In genomic region chr16:88618182-88618955, GRCh38 we compare ENCODE assay signal across 16 cellular contexts. TPM values are rescaled to one million over a fixed set of nuclear protein-coding genes. Genes with fewer than 3 reads are reported as not detected.
DNase-seq lines count a peak whose midpoint lies in the region; ATAC-seq and TF ChIP-seq lines count a peak whose summit lies in the region.
"Had no signal": no experiment of that assay in that cellular context is flagged by ENCODE, and none has a peak within 500 bp of the region (broad histone marks: within the 10 kb centered on the region; RNA-seq: fewer than 3 reads in every experiment).

No MANE protein-coding gene starts in this region.

- H3K9ac ChIP-seq in H9 (ENCODE audit: extremely low read depth, insufficient read length, low read length) (no peak overlapping the region), liver (ENCODE audit: low read depth in 1 of 2, low read length in 2 of 2) (no peak overlapping the region)

- intact Hi-C loops in CD14-positive monocyte (cut with micrococcal nuclease) = no loop called here
- intact Hi-C loops in body of pancreas (cut with DNase I) = loop anchor here (10.0 kb wide), 1 partner anchor 66 kb away; the partner anchor contains the start of gene SNAI3

- H3K9me3 Mint-ChIP-seq in CD14-positive monocyte (no peaks in the 10 kb centered on the region), H9 (no peaks in the 10 kb centered on the region; a peak in 1 of 5 replicates)

- no peak overlapping the region for H2BK15ac ChIP-seq in H9 (ENCODE audit: low read depth, low read length)

- no peak overlapping the region for H2BK12ac ChIP-seq in H9 (ENCODE audit: insufficient read length, low read depth, low read length)

- H3K23ac ChIP-seq in H9 (ENCODE audit: insufficient read length, low read depth, low read length) = no peak overlapping the region

- H2AK5ac ChIP-seq in H9 (ENCODE audit: insufficient read length, low read length) = no peak overlapping the region

- H3K79me2 ChIP-seq in H9 (ENCODE audit: insufficient read depth, low read length) = no peaks in the 10 kb centered on the region; the same call in 1 of the 2 replicates

- H4K5ac ChIP-seq in H9 (ENCODE audit: insufficient read length, low read depth, low read length) = no peak overlapping the region

- H3T11ph ChIP-seq in H9 (ENCODE audit: low read length) = no peak overlapping the region

- H3K23me2 ChIP-seq in H9 (ENCODE audit: insufficient read length, low read depth, low read length, poor library complexity, severe bottlenecking) = no peaks in the 10 kb centered on the region

- no peak overlapping the region for H3K4ac ChIP-seq in H9 (ENCODE audit: low read depth, low read length)

- peaks cover 3 to 8% of the 10 kb centered on the region in 2 donors for H3K36me3 ChIP-seq in body of pancreas (replicated peaks in 1 of 2; ENCODE audit: insufficient read depth in 1 of 2, low read depth in 2 of 2)
- peaks cover 6 to 14% (median 10%) of the 10 kb centered on the region in 4 donors for H3K36me3 ChIP-seq in liver (ENCODE audit: control insufficient read depth in 4 of 4, insufficient read depth in 3 of 4, low read depth in 1 of 4, low read length in 3 of 4)

- H3K27me3 ChIP-seq in H9 (ENCODE audit: insufficient read depth, low read length) (no peaks in the 10 kb centered on the region), body of pancreas (no peaks in the 10 kb centered on the region), liver (ENCODE audit: control insufficient read depth in 4 of 4, insufficient read depth in 4 of 4, low read length in 3 of 4) (no peaks in the 10 kb centered on the region)
- H3K27me3 ChIP-seq: dorsolateral prefrontal cortex, SJSA1 had no signal

- no peak overlapping the region for H3K4me2 ChIP-seq in H9 (ENCODE audit: insufficient read depth, insufficient read length, low read length)

- H3K27me3 Mint-ChIP-seq in CD14-positive monocyte (ENCODE audit: low read depth in 3 of 3) (no peaks in the 10 kb centered on the region), H9 (ENCODE audit: low read depth) (no peaks in the 10 kb centered on the region)
- H3K27me3 Mint-ChIP-seq: B cell had no signal

- no peak overlapping the region for H3K27ac ChIP-seq in H9 (ENCODE audit: insufficient read length, low read depth, low read length)
- H3K27ac ChIP-seq in body of pancreas = peak overlapping the region in 2 of 4 donors; percentile 26 to 44
- H3K27ac ChIP-seq in liver (ENCODE audit: low read depth in 1 of 2, low read length in 2 of 2) = peak overlapping the region; percentile 71
- H3K27ac ChIP-seq: dorsolateral prefrontal cortex, SJSA1 had no signal

- no peak overlapping the region for H3K14ac ChIP-seq in H9 (ENCODE audit: insufficient read depth, low read length)

- no CpG with 5 or more reads among the region's 20 CpGs for WGBS in H9 (ENCODE audit: extremely low coverage, insufficient read length, low lambda C conversion rate)
- WGBS in body of pancreas, 2 donors = 55 to 57% methylated on average over 20 of the region's 20 CpGs
- 48% methylated on average over 20 of the region's 20 CpGs for WGBS in liver

- no peak overlapping the region for H2BK120ac ChIP-seq in H9 (ENCODE audit: low read depth, low read length, poor library complexity, severe bottlenecking)

- no peak overlapping the region for H3K56ac ChIP-seq in H9 (ENCODE audit: insufficient read length, low read depth, low read length)

- no peak overlapping the region for H2AFZ ChIP-seq in H9 (ENCODE audit: low read length)

- H3K9me3 ChIP-seq in H9 (ENCODE audit: control insufficient read depth, low read depth, low read length) (no peaks in the 10 kb centered on the region), body of pancreas (no peaks in the 10 kb centered on the region), liver (ENCODE audit: control insufficient read depth in 4 of 4, low read length in 3 of 4) (no peaks in the 10 kb centered on the region)
- H3K9me3 ChIP-seq: SJSA1 had no signal

- H2BK5ac ChIP-seq in H9 (ENCODE audit: insufficient read length, low read length) = no peak overlapping the region

- H2BK20ac ChIP-seq in H9 (ENCODE audit: low read depth, low read length, poor library complexity, severe bottlenecking) = no peak overlapping the region

- H3K18ac ChIP-seq in H9 (ENCODE audit: insufficient read length, low read depth, low read length) = no peak overlapping the region

- H3K4me3 ChIP-seq in body of pancreas = no peak overlapping the region
- no peak overlapping the region for H3K4me3 ChIP-seq in liver (ENCODE audit: low read depth in 1 of 3, low read length in 3 of 3)
- H3K4me3 ChIP-seq: dorsolateral prefrontal cortex, SJSA1 had no signal

- no peak overlapping the region for H4K8ac ChIP-seq in H9 (replicated peaks; ENCODE audit: insufficient read length, low read depth, low read length)

- H3K79me1 ChIP-seq in H9 (ENCODE audit: insufficient read depth, low read depth, low read length, poor library complexity, severe bottlenecking) = no peaks in the 10 kb centered on the region

- H3K4me3 Mint-ChIP-seq in CD14-positive monocyte (no peak overlapping the region), H9 (no peak overlapping the region)
- H3K4me3 Mint-ChIP-seq: B cell had no signal

- H3K4me1 Mint-ChIP-seq in CD14-positive monocyte = no peaks in the 10 kb centered on the region
- peaks cover 6 to 26% of the 10 kb centered on the region in 2 experiments for H3K4me1 Mint-ChIP-seq in H9
- H3K4me1 Mint-ChIP-seq: B cell had no signal

- DNase-seq in CD14-positive monocyte (ENCODE audit: low spot score) (no peak), H9 (no peak), body of pancreas (peak; percentile 45 to 65 (median 57)), mucosa of gallbladder (ENCODE audit: low spot score) (no peak), superior temporal gyrus (ENCODE audit: extremely low spot score) (no peak), HUDEP-2 (lab: John Stamatoyannopoulos, UW; ENCODE audit: unreplicated experiment in 76 of 76) (no peak)
- DNase-seq: amygdala, DND-41, dorsolateral prefrontal cortex, midbrain, NCI-H1048 had no signal

- H3K4me1 ChIP-seq in H9 (ENCODE audit: insufficient read depth, low read length) = no peaks in the 10 kb centered on the region
- peaks cover 59% of the 10 kb centered on the region for H3K4me1 ChIP-seq in body of pancreas
- H3K4me1 ChIP-seq in liver (ENCODE audit: control insufficient read depth in 4 of 4, insufficient read depth in 4 of 4, low read length in 3 of 4) = peaks cover 18 to 47% (median 38%) of the 10 kb centered on the region in 4 donors

- H4K91ac ChIP-seq in H9 (ENCODE audit: insufficient read length, low read depth, low read length) = no peak overlapping the region

- peak overlapping the region in 5 of 7 donors; percentile 33 to 73 (median 54) for H3K27ac Mint-ChIP-seq in CD14-positive monocyte
- H3K27ac Mint-ChIP-seq in H9 = peak overlapping the region; percentile 72 to 92 (median 81); a peak in 3 of 7 replicates
- H3K27ac Mint-ChIP-seq: B cell had no signal

- peaks cover 72 to 88% of the 10 kb centered on the region in 2 donors for H3K36me3 Mint-ChIP-seq in CD14-positive monocyte
- H3K36me3 Mint-ChIP-seq in H9 (ENCODE audit: insufficient read depth in 1 of 3, low read depth in 3 of 3) = peaks cover 20 to 52% (median 44%) of the 10 kb centered on the region in 3 experiments

- TF ChIP-seq CTCF in CD14-positive monocyte (IDR thresholded peaks at IDR 0.05) = no peak
- no peak for TF ChIP-seq CTCF in H9 (conservative IDR thresholded peaks at IDR 0.05)
- no peak for TF ChIP-seq CTCF in body of pancreas (IDR thresholded peaks at IDR 0.05)
- no peak for TF ChIP-seq CTCF in liver (IDR thresholded peaks at IDR 0.05; ENCODE audit: low read depth, low read length, missing input control)

- TF ChIP-seq RAD21 in liver (IDR thresholded peaks at IDR 0.05) = peak; percentile 37 to 52

- H4K20me1 ChIP-seq in H9 (ENCODE audit: control insufficient read depth, insufficient read depth, insufficient read length) = no peaks in the 10 kb centered on the region

- no peak for ATAC-seq in body of pancreas
- ATAC-seq in GM19351 (IDR thresholded peaks at IDR 0.05; ENCODE audit: unreplicated experiment) = no peak

- no peak for TF ChIP-seq POLR2A in body of pancreas (IDR thresholded peaks at IDR 0.05)

TF ChIP-seq in liver, 16 proteins besides CTCF, POLR2A, EP300 and RAD21 (continues in another document):
- TF ChIP-seq FOXA2 (IDR thresholded peaks at IDR 0.05) = peak; percentile 11
- peak; percentile 53 for TF ChIP-seq YY1 (IDR thresholded peaks at IDR 0.05)
- TF ChIP-seq ATF3 (IDR thresholded peaks at IDR 0.05) = no peak
- TF ChIP-seq HNF4A (conservative IDR thresholded peaks at IDR 0.05) = peak; percentile 89 to 90
- TF ChIP-seq, protein P1, sequence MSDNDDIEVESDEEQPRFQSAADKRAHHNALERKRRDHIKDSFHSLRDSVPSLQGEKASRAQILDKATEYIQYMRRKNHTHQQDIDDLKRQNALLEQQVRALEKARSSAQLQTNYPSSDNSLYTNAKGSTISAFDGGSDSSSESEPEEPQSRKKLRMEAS (IDR thresholded peaks at IDR 0.05) = peak; percentile 96

RNA-seq across cellular contexts. Expression of gene IL17C, which starts 20.0 kb away (rescaled TPM):
- not detected for polyA plus RNA-seq in CD14-positive monocyte
- 0.29 and 0.31 TPM in 2 replicates for total RNA-seq in H9 (2021)
- not detected for total RNA-seq in body of pancreas
- total RNA-seq in liver = not detected
- not detected for polyA plus RNA-seq in liver
- not detected for total RNA-seq in mucosa of gallbladder
- total RNA-seq: SJSA1, ureter had no signal

RNA-seq across cellular contexts. Expression of gene CYBA, which starts 32.5 kb away (rescaled TPM):
- polyA plus RNA-seq in CD14-positive monocyte (1,000 to 10,000 TPM; 2,092 to 2,376 TPM), liver (10 to 100 TPM; 39.0 to 59.5 TPM)
- total RNA-seq in H9 (2021) (153 and 160 TPM in 2 replicates), body of pancreas (100 to 1,000 TPM; 126 to 177 TPM), liver (100 to 1,000 TPM in 1 of 2 donors, 10 to 100 TPM in 1; 45.8 to 217 TPM), mucosa of gallbladder (271 TPM)
- total RNA-seq: SJSA1 had no signal

RNA-seq across cellular contexts. Expression of gene MVD, which starts 44.5 kb away (rescaled TPM):
- 10 to 100 TPM in 1 of 2 donors, 1 to 10 TPM in 1; 9.0 to 12.2 TPM for polyA plus RNA-seq in CD14-positive monocyte
- 53.2 and 57.1 TPM in 2 replicates for total RNA-seq in H9 (2021)
- 10 to 100 TPM; 16.9 to 28.7 TPM for total RNA-seq in body of pancreas
- total RNA-seq in liver = 10 to 100 TPM; 73.4 to 99.2 TPM
- polyA plus RNA-seq in liver = 10 to 100 TPM; 21.7 to 76.0 TPM
- total RNA-seq in mucosa of gallbladder = 126 TPM

RNA-seq across cellular contexts. Expression of gene ZC3H18, which starts 48.2 kb away (rescaled TPM):
- 1 to 10 TPM; 5.5 to 6.8 TPM for polyA plus RNA-seq in CD14-positive monocyte
- total RNA-seq in H9 (2021) = 69.7 and 78.2 TPM in 2 replicates
- total RNA-seq in body of pancreas = 10 to 100 TPM; 11.7 to 22.4 TPM
- 10 to 100 TPM; 10.2 to 10.3 TPM for total RNA-seq in liver
- polyA plus RNA-seq in liver = 10 to 100 TPM; 10.7 to 10.9 TPM
- 43.4 TPM for total RNA-seq in mucosa of gallbladder

Comparison
In these comparisons a context has a peak if more than half of its experiments do, and no peak if none do; other contexts are left out.
1. DNase-seq: peak in body of pancreas (4 of 4); none in CD14-positive monocyte (single experiment), H9 (single experiment), mucosa of gallbladder (single experiment), superior temporal gyrus (single experiment) and HUDEP-2 (0 of 76).